ENCODE assay signal across 26 cellular contexts in genomic region chr7:115032986-115033385, GRCh38.
"Had no signal": no experiment of that assay in that cellular context is flagged by ENCODE, and none has a peak within 500 bp of the region (broad histone marks: within the 10 kb centered on the region; RNA-seq: fewer than 3 reads in every experiment).

No MANE protein-coding gene starts in this region.

- H3K27ac Mint-ChIP-seq: activated B cell treated with CpG ODN at 0.5 μM for 24 hours; activated CD4-positive, alpha-beta T cell treated with anti-CD3 and anti-CD28 coated beads for 36 hours; activated naive CD8-positive, alpha-beta T cell; activated T-cell treated with anti-CD3 and anti-CD28 coated beads, Interleukin-2, amount 50 U/mL, for 24 hours; activated T-helper 17 cell treated with anti-CD3 and anti-CD28 coated beads, Interleukin-2, amount 50 U/mL, for 72 hours; natural killer cell; stimulated activated effector memory CD8-positive, alpha-beta T cell treated with anti-CD3 and anti-CD28 coated beads, Interleukin-12 subunit alpha, Interleukin-12 subunit beta, amount 100 ng/mL, for 72 hours; T-helper 17 cell had no signal

- H3K4me3 Mint-ChIP-seq: activated B cell treated with CpG ODN at 0.5 μM for 24 hours; activated CD4-positive, alpha-beta T cell treated with anti-CD3 and anti-CD28 coated beads for 36 hours; activated naive CD8-positive, alpha-beta T cell; activated T-cell treated with anti-CD3 and anti-CD28 coated beads, Interleukin-2, amount 50 U/mL, for 24 hours; activated T-helper 17 cell treated with anti-CD3 and anti-CD28 coated beads, Interleukin-2, amount 50 U/mL, for 72 hours; natural killer cell; stimulated activated effector memory CD8-positive, alpha-beta T cell treated with anti-CD3 and anti-CD28 coated beads, Interleukin-12 subunit alpha, Interleukin-12 subunit beta, amount 100 ng/mL, for 72 hours; stimulated activated naive CD8-positive, alpha-beta T cell treated with anti-CD3 and anti-CD28 coated beads, Interleukin-15, amount 100 ng/mL, for 72 hours; T-helper 17 cell had no signal

- H3K36me3 Mint-ChIP-seq: activated naive CD8-positive, alpha-beta T cell; natural killer cell; stimulated activated effector memory CD8-positive, alpha-beta T cell treated with anti-CD3 and anti-CD28 coated beads, Interleukin-12 subunit alpha, Interleukin-12 subunit beta, amount 100 ng/mL, for 72 hours had no signal

- H3K9me3 ChIP-seq: adrenal gland, breast epithelium, left lung, right lobe of liver, tibial nerve had no signal

- H3K4me1 ChIP-seq: breast epithelium, left lung, right lobe of liver had no signal

- H3K27me3 ChIP-seq: adrenal gland, breast epithelium, left lung, right lobe of liver, tibial nerve had no signal

- H3K4me3 ChIP-seq: adrenal gland, breast epithelium, coronary artery, left lung, lung, right lobe of liver, skin epidermis, tibial nerve had no signal

- H3K9me3 Mint-ChIP-seq: activated B cell treated with CpG ODN at 0.5 μM for 24 hours; activated T-cell treated with anti-CD3 and anti-CD28 coated beads, Interleukin-2, amount 50 U/mL, for 24 hours; activated T-helper 17 cell treated with anti-CD3 and anti-CD28 coated beads, Interleukin-2, amount 50 U/mL, for 72 hours; natural killer cell; stimulated activated naive CD8-positive, alpha-beta T cell treated with anti-CD3 and anti-CD28 coated beads, Interleukin-15, amount 100 ng/mL, for 72 hours had no signal

- H3K27me3 Mint-ChIP-seq: activated B cell treated with CpG ODN at 0.5 μM for 24 hours; activated CD4-positive, alpha-beta T cell treated with anti-CD3 and anti-CD28 coated beads for 36 hours; activated naive CD8-positive, alpha-beta T cell; activated T-cell treated with anti-CD3 and anti-CD28 coated beads, Interleukin-2, amount 50 U/mL, for 24 hours; activated T-helper 17 cell treated with anti-CD3 and anti-CD28 coated beads, Interleukin-2, amount 50 U/mL, for 72 hours; T-helper 17 cell had no signal

- H3K36me3 ChIP-seq: adrenal gland, breast epithelium, left lung, right lobe of liver, tibial nerve had no signal

- DNase-seq: activated B cell treated with CpG ODN at 0.5 μM for 24 hours; activated CD4-positive, alpha-beta T cell treated with anti-CD3 and anti-CD28 coated beads for 36 hours; activated CD4-positive, alpha-beta T cell treated with anti-CD3 and anti-CD28 coated beads, Interleukin-2, amount 50 U/mL, for 4 hours; activated CD8-positive, alpha-beta memory T cell treated with anti-CD3 and anti-CD28 coated beads for 24 hours; activated CD8-positive, alpha-beta memory T cell treated with anti-CD3 and anti-CD28 coated beads, Interleukin-2, amount 50 U/mL, for 4 hours; activated naive CD4-positive, alpha-beta T cell; activated T-cell treated with anti-CD3 and anti-CD28 coated beads, Interleukin-2, amount 50 U/mL, for 24 hours; adrenal gland; foreskin melanocyte; kidney glomerular epithelial cell; left lung; natural killer cell; posterior cingulate gyrus; right lobe of liver; stimulated activated CD4-positive, alpha-beta T cell treated with anti-CD3 and anti-CD28 coated beads, Interleukin-2, amount 100 ng/mL, for 24 hours; stimulated activated naive CD8-positive, alpha-beta T cell treated with anti-CD3 and anti-CD28 coated beads, Interleukin-15, amount 100 ng/mL, for 72 hours; T-helper 17 cell had no signal

- H3K27ac ChIP-seq: adrenal gland, breast epithelium, coronary artery, epithelial cell of prostate, left lung, right lobe of liver, skin epidermis, tibial nerve had no signal
